Comparison of ENCODE assay signal across 1 cellular context in the genomic region with DNA sequence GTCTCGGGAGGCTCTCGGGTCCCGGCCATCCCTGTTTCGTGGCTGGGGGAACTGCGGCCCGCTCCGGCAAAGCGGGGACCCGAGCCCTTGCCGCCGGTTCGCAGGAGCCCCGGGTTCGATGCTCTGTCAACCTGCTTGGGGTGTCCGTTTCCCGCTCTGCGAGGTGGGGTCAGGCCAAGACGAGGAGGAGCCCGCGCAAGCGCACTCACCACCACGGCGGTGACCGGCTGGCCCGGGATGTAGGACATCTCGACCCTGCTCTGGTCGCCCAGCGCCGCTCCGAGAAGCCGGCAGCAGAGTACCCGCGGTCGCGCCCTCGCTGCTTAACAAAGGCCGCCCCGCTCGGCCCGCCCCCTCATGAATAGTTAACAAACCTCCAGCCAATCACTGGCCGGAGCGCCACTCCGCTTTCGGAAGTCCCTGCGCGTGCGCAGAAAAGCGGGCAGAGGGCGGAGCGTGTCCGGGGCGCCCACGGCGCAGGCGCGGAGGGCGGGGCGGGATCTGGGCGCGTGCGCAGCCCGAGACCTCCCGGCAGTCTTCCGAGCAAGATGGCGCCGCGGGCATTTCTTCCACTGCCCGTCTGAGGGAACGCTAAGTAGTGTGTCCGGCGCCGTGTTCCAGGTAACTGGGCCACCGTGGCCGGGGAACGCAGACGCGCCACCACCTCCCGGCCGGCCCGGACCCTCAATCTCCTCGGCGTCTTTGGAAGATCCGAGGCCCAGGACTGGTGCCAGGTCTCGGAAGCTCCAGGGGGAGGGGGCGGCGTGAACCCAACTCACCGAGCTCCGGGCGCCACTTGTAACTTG.
TF ChIP-seq lines count a peak whose summit lies in the region.

A gene (plus strand): TSS at position 534 of the 806 bp plus-strand sequence. CDS start 335 bp downstream, outside the sequence.
A gene with protein sequence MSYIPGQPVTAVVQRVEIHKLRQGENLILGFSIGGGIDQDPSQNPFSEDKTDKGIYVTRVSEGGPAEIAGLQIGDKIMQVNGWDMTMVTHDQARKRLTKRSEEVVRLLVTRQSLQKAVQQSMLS (minus strand): TSS at position 300 of the 806 bp plus-strand sequence. CDS start 52 bp downstream, at position 248.

TF ChIP-seq in WTC11, 78 proteins besides CTCF, POLR2A, EP300 and RAD21 (continued from another document and continues in another):
- TF ChIP-seq, protein P1, sequence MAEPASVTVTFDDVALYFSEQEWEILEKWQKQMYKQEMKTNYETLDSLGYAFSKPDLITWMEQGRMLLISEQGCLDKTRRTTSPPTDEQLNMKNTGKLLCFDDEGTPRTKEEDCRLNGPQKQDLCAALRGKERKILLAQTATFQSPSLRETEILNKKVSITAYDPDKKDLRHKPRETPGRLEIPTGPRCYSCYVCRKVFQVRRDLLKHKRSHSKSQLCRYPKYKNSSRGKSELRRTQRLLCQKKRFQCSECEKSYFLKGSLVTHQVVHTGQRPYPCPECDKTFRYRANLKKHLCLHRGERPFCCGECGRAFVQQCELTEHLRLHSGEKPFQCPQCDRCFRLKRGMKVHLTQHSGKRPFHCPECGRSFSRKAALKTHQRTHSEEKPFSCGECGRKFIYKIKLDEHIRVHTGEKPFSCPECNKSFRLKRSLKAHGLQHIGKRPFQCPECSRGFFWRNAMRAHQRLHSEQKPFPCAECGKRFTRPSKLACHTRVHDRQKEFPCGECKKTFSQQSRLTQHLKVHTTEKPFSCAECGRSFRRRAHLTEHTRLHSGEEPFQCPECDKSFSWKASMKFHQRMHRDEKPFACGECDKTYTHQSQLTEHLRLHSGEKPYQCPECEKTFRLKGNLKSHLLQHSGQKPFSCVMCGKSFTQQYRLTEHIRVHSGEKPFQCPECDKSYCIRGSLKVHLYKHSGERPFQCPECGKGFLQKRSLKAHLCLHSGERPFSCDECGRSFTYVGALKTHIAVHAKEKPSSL (CRISPR knock-in tag; conservative IDR thresholded peaks at IDR 0.05): no peak
- TF ChIP-seq ZNF396 (CRISPR knock-in tag; IDR thresholded peaks at IDR 0.05; ENCODE audit: borderline replicate concordance) (no peak), TCF7 (CRISPR knock-in tag; IDR thresholded peaks at IDR 0.05; ENCODE audit: low read depth) (no peak), ZNF317 (CRISPR knock-in tag; IDR thresholded peaks at IDR 0.05; ENCODE audit: borderline replicate concordance, low read depth) (0 out of 2 replicates have a peak, but pooled peaks have one; percentile 29), SOX15 (CRISPR knock-in tag; IDR thresholded peaks at IDR 0.05) (no peak), ZNF416 (CRISPR knock-in tag; IDR thresholded peaks at IDR 0.05) (0 out of 2 replicates have a peak, but pooled peaks have one; percentile 67), NR3C1 (CRISPR knock-in tag; conservative IDR thresholded peaks at IDR 0.05; ENCODE audit: low read depth) (no peak), HMGA2 (CRISPR knock-in tag; IDR thresholded peaks at IDR 0.05) (no peak), TEAD1 (CRISPR knock-in tag; IDR thresholded peaks at IDR 0.05) (no peak; the same call in 1 of the 2 replicates), GABPB1 (CRISPR knock-in tag; IDR thresholded peaks at IDR 0.05) (peak; percentile 5; the same call in 1 of the 2 replicates), FOXK1 (CRISPR knock-in tag; IDR thresholded peaks at IDR 0.05) (0 out of 2 replicates have a peak, but pooled peaks have one; percentile 58), IRF2 (CRISPR knock-in tag; IDR thresholded peaks at IDR 0.05; ENCODE audit: borderline replicate concordance, low read depth) (no peak), TP53 (CRISPR knock-in tag; IDR thresholded peaks at IDR 0.05) (0 out of 2 replicates have a peak, but pooled peaks have one; percentile 51), SMAD4 (CRISPR knock-in tag; IDR thresholded peaks at IDR 0.05) (no peak), ZNF232 (CRISPR knock-in tag; IDR thresholded peaks at IDR 0.05) (no peak), GRHL2 (CRISPR knock-in tag; IDR thresholded peaks at IDR 0.05; ENCODE audit: insufficient replicate concordance, severe bottlenecking) (no peak), GTF2I (CRISPR knock-in tag; conservative IDR thresholded peaks at IDR 0.05) (no peak), ZNF121 (CRISPR knock-in tag; IDR thresholded peaks at IDR 0.05) (no peak), ZNF423 (CRISPR knock-in tag; IDR thresholded peaks at IDR 0.05) (no peak), NR2C2 (CRISPR knock-in tag; IDR thresholded peaks at IDR 0.05) (no peak), ZNF263 (CRISPR knock-in tag; IDR thresholded peaks at IDR 0.05; ENCODE audit: low read depth) (no peak), ELF4 (CRISPR knock-in tag; IDR thresholded peaks at IDR 0.05; ENCODE audit: low read depth) (no peak), NFATC4 (CRISPR knock-in tag; IDR thresholded peaks at IDR 0.05) (no peak), SP1 (CRISPR knock-in tag; conservative IDR thresholded peaks at IDR 0.05) (peak; percentile 79), ZBTB21 (CRISPR knock-in tag; IDR thresholded peaks at IDR 0.05; ENCODE audit: borderline replicate concordance) (no peak), RORB (CRISPR knock-in tag; IDR thresholded peaks at IDR 0.05) (no peak)
- TF ChIP-seq, protein P2, sequence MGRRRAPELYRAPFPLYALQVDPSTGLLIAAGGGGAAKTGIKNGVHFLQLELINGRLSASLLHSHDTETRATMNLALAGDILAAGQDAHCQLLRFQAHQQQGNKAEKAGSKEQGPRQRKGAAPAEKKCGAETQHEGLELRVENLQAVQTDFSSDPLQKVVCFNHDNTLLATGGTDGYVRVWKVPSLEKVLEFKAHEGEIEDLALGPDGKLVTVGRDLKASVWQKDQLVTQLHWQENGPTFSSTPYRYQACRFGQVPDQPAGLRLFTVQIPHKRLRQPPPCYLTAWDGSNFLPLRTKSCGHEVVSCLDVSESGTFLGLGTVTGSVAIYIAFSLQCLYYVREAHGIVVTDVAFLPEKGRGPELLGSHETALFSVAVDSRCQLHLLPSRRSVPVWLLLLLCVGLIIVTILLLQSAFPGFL (CRISPR knock-in tag; IDR thresholded peaks at IDR 0.05; ENCODE audit: borderline replicate concordance): no peak
- TF ChIP-seq, protein P3, sequence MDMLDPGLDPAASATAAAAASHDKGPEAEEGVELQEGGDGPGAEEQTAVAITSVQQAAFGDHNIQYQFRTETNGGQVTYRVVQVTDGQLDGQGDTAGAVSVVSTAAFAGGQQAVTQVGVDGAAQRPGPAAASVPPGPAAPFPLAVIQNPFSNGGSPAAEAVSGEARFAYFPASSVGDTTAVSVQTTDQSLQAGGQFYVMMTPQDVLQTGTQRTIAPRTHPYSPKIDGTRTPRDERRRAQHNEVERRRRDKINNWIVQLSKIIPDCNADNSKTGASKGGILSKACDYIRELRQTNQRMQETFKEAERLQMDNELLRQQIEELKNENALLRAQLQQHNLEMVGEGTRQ (CRISPR knock-in tag; IDR thresholded peaks at IDR 0.05): no peak
- TF ChIP-seq, protein P4, sequence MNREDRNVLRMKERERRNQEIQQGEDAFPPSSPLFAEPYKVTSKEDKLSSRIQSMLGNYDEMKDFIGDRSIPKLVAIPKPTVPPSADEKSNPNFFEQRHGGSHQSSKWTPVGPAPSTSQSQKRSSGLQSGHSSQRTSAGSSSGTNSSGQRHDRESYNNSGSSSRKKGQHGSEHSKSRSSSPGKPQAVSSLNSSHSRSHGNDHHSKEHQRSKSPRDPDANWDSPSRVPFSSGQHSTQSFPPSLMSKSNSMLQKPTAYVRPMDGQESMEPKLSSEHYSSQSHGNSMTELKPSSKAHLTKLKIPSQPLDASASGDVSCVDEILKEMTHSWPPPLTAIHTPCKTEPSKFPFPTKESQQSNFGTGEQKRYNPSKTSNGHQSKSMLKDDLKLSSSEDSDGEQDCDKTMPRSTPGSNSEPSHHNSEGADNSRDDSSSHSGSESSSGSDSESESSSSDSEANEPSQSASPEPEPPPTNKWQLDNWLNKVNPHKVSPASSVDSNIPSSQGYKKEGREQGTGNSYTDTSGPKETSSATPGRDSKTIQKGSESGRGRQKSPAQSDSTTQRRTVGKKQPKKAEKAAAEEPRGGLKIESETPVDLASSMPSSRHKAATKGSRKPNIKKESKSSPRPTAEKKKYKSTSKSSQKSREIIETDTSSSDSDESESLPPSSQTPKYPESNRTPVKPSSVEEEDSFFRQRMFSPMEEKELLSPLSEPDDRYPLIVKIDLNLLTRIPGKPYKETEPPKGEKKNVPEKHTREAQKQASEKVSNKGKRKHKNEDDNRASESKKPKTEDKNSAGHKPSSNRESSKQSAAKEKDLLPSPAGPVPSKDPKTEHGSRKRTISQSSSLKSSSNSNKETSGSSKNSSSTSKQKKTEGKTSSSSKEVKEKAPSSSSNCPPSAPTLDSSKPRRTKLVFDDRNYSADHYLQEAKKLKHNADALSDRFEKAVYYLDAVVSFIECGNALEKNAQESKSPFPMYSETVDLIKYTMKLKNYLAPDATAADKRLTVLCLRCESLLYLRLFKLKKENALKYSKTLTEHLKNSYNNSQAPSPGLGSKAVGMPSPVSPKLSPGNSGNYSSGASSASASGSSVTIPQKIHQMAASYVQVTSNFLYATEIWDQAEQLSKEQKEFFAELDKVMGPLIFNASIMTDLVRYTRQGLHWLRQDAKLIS (CRISPR knock-in tag; IDR thresholded peaks at IDR 0.05; ENCODE audit: borderline replicate concordance): no peak
- TF ChIP-seq, protein P5, sequence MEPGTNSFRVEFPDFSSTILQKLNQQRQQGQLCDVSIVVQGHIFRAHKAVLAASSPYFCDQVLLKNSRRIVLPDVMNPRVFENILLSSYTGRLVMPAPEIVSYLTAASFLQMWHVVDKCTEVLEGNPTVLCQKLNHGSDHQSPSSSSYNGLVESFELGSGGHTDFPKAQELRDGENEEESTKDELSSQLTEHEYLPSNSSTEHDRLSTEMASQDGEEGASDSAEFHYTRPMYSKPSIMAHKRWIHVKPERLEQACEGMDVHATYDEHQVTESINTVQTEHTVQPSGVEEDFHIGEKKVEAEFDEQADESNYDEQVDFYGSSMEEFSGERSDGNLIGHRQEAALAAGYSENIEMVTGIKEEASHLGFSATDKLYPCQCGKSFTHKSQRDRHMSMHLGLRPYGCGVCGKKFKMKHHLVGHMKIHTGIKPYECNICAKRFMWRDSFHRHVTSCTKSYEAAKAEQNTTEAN (CRISPR knock-in tag; IDR thresholded peaks at IDR 0.05): no peak
- TF ChIP-seq, protein P6, sequence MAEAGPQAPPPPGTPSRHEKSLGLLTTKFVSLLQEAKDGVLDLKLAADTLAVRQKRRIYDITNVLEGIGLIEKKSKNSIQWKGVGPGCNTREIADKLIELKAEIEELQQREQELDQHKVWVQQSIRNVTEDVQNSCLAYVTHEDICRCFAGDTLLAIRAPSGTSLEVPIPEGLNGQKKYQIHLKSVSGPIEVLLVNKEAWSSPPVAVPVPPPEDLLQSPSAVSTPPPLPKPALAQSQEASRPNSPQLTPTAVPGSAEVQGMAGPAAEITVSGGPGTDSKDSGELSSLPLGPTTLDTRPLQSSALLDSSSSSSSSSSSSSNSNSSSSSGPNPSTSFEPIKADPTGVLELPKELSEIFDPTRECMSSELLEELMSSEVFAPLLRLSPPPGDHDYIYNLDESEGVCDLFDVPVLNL (CRISPR knock-in tag; IDR thresholded peaks at IDR 0.05; ENCODE audit: borderline replicate concordance, low read depth): no peak
- TF ChIP-seq, protein P7, sequence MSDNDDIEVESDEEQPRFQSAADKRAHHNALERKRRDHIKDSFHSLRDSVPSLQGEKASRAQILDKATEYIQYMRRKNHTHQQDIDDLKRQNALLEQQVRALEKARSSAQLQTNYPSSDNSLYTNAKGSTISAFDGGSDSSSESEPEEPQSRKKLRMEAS (CRISPR knock-in tag; IDR thresholded peaks at IDR 0.05): peak; percentile 64
- TF ChIP-seq, protein P8, sequence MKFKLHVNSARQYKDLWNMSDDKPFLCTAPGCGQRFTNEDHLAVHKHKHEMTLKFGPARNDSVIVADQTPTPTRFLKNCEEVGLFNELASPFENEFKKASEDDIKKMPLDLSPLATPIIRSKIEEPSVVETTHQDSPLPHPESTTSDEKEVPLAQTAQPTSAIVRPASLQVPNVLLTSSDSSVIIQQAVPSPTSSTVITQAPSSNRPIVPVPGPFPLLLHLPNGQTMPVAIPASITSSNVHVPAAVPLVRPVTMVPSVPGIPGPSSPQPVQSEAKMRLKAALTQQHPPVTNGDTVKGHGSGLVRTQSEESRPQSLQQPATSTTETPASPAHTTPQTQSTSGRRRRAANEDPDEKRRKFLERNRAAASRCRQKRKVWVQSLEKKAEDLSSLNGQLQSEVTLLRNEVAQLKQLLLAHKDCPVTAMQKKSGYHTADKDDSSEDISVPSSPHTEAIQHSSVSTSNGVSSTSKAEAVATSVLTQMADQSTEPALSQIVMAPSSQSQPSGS (CRISPR knock-in tag; IDR thresholded peaks at IDR 0.05; ENCODE audit: borderline replicate concordance, low read depth): no peak
- TF ChIP-seq, protein P9, sequence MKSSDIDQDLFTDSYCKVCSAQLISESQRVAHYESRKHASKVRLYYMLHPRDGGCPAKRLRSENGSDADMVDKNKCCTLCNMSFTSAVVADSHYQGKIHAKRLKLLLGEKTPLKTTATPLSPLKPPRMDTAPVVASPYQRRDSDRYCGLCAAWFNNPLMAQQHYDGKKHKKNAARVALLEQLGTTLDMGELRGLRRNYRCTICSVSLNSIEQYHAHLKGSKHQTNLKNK (CRISPR knock-in tag; IDR thresholded peaks at IDR 0.05): no peak
- TF ChIP-seq, protein P10, sequence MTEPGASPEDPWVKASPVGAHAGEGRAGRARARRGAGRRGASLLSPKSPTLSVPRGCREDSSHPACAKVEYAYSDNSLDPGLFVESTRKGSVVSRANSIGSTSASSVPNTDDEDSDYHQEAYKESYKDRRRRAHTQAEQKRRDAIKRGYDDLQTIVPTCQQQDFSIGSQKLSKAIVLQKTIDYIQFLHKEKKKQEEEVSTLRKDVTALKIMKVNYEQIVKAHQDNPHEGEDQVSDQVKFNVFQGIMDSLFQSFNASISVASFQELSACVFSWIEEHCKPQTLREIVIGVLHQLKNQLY (CRISPR knock-in tag; IDR thresholded peaks at IDR 0.05): no peak
- TF ChIP-seq, protein P11, sequence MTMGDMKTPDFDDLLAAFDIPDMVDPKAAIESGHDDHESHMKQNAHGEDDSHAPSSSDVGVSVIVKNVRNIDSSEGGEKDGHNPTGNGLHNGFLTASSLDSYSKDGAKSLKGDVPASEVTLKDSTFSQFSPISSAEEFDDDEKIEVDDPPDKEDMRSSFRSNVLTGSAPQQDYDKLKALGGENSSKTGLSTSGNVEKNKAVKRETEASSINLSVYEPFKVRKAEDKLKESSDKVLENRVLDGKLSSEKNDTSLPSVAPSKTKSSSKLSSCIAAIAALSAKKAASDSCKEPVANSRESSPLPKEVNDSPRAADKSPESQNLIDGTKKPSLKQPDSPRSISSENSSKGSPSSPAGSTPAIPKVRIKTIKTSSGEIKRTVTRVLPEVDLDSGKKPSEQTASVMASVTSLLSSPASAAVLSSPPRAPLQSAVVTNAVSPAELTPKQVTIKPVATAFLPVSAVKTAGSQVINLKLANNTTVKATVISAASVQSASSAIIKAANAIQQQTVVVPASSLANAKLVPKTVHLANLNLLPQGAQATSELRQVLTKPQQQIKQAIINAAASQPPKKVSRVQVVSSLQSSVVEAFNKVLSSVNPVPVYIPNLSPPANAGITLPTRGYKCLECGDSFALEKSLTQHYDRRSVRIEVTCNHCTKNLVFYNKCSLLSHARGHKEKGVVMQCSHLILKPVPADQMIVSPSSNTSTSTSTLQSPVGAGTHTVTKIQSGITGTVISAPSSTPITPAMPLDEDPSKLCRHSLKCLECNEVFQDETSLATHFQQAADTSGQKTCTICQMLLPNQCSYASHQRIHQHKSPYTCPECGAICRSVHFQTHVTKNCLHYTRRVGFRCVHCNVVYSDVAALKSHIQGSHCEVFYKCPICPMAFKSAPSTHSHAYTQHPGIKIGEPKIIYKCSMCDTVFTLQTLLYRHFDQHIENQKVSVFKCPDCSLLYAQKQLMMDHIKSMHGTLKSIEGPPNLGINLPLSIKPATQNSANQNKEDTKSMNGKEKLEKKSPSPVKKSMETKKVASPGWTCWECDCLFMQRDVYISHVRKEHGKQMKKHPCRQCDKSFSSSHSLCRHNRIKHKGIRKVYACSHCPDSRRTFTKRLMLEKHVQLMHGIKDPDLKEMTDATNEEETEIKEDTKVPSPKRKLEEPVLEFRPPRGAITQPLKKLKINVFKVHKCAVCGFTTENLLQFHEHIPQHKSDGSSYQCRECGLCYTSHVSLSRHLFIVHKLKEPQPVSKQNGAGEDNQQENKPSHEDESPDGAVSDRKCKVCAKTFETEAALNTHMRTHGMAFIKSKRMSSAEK (CRISPR knock-in tag; IDR thresholded peaks at IDR 0.05; ENCODE audit: borderline replicate concordance): no peak
